7 cellular contexts compared by ENCODE assay signal in genomic region chr2:226790436-226790835, GRCh38. TPM values are rescaled to one million over a fixed set of nuclear protein-coding genes. Genes with fewer than 3 reads are reported as not detected.
A peak's percentile ranks its signal among the peaks of the same experiment; 100 is the strongest.
DNase-seq lines count a peak whose midpoint lies in the region; ATAC-seq, FAIRE-seq and TF ChIP-seq lines count a peak whose summit lies in the region.

No MANE protein-coding gene starts in this region.

- no peaks in the 10 kb centered on the region for H3K27me3 Mint-ChIP-seq in activated T-helper 17 cell treated with anti-CD3 and anti-CD28 coated beads, Interleukin-2, amount 50 U/mL, for 72 hours
- no peaks in the 10 kb centered on the region for H3K27me3 Mint-ChIP-seq in stimulated activated naive B cell treated with anti-CD40 and anti-IgM and Interleukin-4, amounts not matched to agents 10 μg/mL and 1 μg/mL and 100 μg/mL, for 72 hours

- H3K23ac ChIP-seq in IMR-90 (ENCODE audit: low read depth, low read length), result peak overlapping the region; percentile 88

- peaks cover 10% of the 10 kb centered on the region; the same call in 1 of the 2 replicates for H3K9me1 ChIP-seq in IMR-90 (ENCODE audit: insufficient read depth, low read length)

- peak overlapping the region; percentile 94 for H3K4me3 Mint-ChIP-seq in activated T-helper 17 cell treated with anti-CD3 and anti-CD28 coated beads, Interleukin-2, amount 50 U/mL, for 72 hours
- peak overlapping the region; percentile 93 to 97 for H3K4me3 Mint-ChIP-seq in stimulated activated naive B cell treated with anti-CD40 and anti-IgM and Interleukin-4, amounts not matched to agents 10 μg/mL and 1 μg/mL and 100 μg/mL, for 72 hours

- no peak overlapping the region for H3K27ac Mint-ChIP-seq in activated T-helper 17 cell treated with anti-CD3 and anti-CD28 coated beads, Interleukin-2, amount 50 U/mL, for 72 hours
- H3K27ac Mint-ChIP-seq in stimulated activated naive B cell treated with anti-CD40 and anti-IgM and Interleukin-4, amounts not matched to agents 10 μg/mL and 1 μg/mL and 100 μg/mL, for 72 hours, result peak overlapping the region; percentile 100

- H2BK5ac ChIP-seq in IMR-90 (ENCODE audit: low read depth, low read length, poor library complexity, severe bottlenecking), result peak overlapping the region; percentile 79

- H2AFZ ChIP-seq in IMR-90 (replicated peaks; ENCODE audit: low read length, poor library complexity), result no peak overlapping the region

- H4K20me1 ChIP-seq in IMR-90 (ENCODE audit: insufficient read depth, low read length), result peaks cover 37% of the 10 kb centered on the region

- H3K27ac ChIP-seq in IMR-90 (ENCODE audit: insufficient read depth, low read length), result peak overlapping the region; percentile 90; the same call in 1 of the 2 replicates
- peak overlapping the region; percentile 94 to 96 for H3K27ac ChIP-seq in kidney (ENCODE audit: low read depth in 2 of 2, low read length in 2 of 2)

- no TSS peak for BruUV-seq in IMR-90 (replicated peaks; lab: Mats Ljungman, UMichigan)

- H3K18ac ChIP-seq in IMR-90 (ENCODE audit: low read depth, low read length), result no peak overlapping the region

- peak overlapping the region; percentile 73 for H3K14ac ChIP-seq in IMR-90 (replicated peaks; ENCODE audit: low read depth, low read length)

- H3K27me3 ChIP-seq in IMR-90 (ENCODE audit: control insufficient read depth, insufficient read depth, low read length), result no peaks in the 10 kb centered on the region

- H3K4me3 ChIP-seq in IMR-90 (ENCODE audit: insufficient read depth, low read depth, low read length), result peak overlapping the region; percentile 52; the same call in 1 of the 2 replicates
- H3K4me3 ChIP-seq in kidney (ENCODE audit: low read length in 2 of 2), result peak overlapping the region; percentile 54 to 79

- H3K56ac ChIP-seq in IMR-90 (ENCODE audit: extremely low read depth, insufficient read depth, low read length), result no peak overlapping the region

- peak overlapping the region; percentile 77; the same call in 1 of the 2 replicates for H2BK120ac ChIP-seq in IMR-90 (ENCODE audit: low read depth, low read length)

- H3K4me2 ChIP-seq in IMR-90 (ENCODE audit: low read depth, low read length), result peak overlapping the region; percentile 66

- intact Hi-C loops in IMR-90 (cut with micrococcal nuclease) (loop anchor here (5.0 to 10.0 kb wide), 6 partner anchors 33 to 486 kb away; no protein-coding TSS in a partner anchor), kidney (cut with DNase I) (loop anchor here (10.0 kb wide), 1 partner anchor 136 kb away; no protein-coding TSS in a partner anchor)

- dilution Hi-C loops in IMR-90 (cut with HindIII; ENCODE audit: low sequenced_read_pairs, unreplicated experiment), result no loop called here

- CTCF ChIA-PET in IMR-90 (lab: Yijun Ruan, JAX), result interaction anchor here (0.6 to 1.3 kb wide), 4 partner anchors 353 to 1117 kb away, joined by 3 to 5 read pairs (median 3); no protein-coding TSS in a partner anchor

- H4K5ac ChIP-seq in IMR-90 (ENCODE audit: low read depth, low read length), result no peak overlapping the region

- peaks cover 6% of the 10 kb centered on the region for H3K4me1 Mint-ChIP-seq in activated T-helper 17 cell treated with anti-CD3 and anti-CD28 coated beads, Interleukin-2, amount 50 U/mL, for 72 hours
- H3K4me1 Mint-ChIP-seq in stimulated activated naive B cell treated with anti-CD40 and anti-IgM and Interleukin-4, amounts not matched to agents 10 μg/mL and 1 μg/mL and 100 μg/mL, for 72 hours, result peaks cover 18 to 36% of the 10 kb centered on the region in 2 donors

- no peak for TF ChIP-seq CTCF in IMR-90 (conservative IDR thresholded peaks at IDR 0.05; ENCODE audit: low read depth, low read length)
- TF ChIP-seq CTCF in kidney (IDR thresholded peaks at IDR 0.05; ENCODE audit: borderline replicate concordance, extremely low read depth, insufficient read depth), result no peak

- H3K4me1 ChIP-seq in IMR-90 (ENCODE audit: control insufficient read depth, insufficient read depth, low read length) (peaks cover 8% of the 10 kb centered on the region), kidney (ENCODE audit: control insufficient read depth in 1 of 2, insufficient read depth in 1 of 2, low read depth in 1 of 2, low read length in 2 of 2) (peaks cover 13 to 17% of the 10 kb centered on the region in 2 donors)

- FAIRE-seq in kidney (lab: Jason Lieb, UNC), result no peak

- no peak overlapping the region for H2AK9ac ChIP-seq in IMR-90 (replicated peaks; ENCODE audit: low read depth, low read length, poor library complexity)

- DNase-seq in IMR-90 (peak; percentile 29), kidney (no peak), DMS79 treated with DMSO at 0.1 percent for 48 hours (lab: John Stamatoyannopoulos, UW) (no peak), Ammon's horn (ENCODE audit: low spot score) (no peak), NCI-H1436 treated with DMSO at 0.1 percent for 48 hours (lab: John Stamatoyannopoulos, UW) (no peak)
- DNase-seq in stimulated activated naive B cell treated with anti-CD40 and anti-IgM and Interleukin-4, amounts not matched to agents 10 μg/mL and 1 μg/mL and 100 μg/mL, for 72 hours, result no peak

- peak overlapping the region; percentile 87; the same call in 1 of the 2 replicates for H3K4ac ChIP-seq in IMR-90 (ENCODE audit: low read depth, low read length)

- H2AK5ac ChIP-seq in IMR-90 (ENCODE audit: low read depth, low read length), result 0 out of 2 replicates have a peak overlapping the region, but pooled peaks have one; percentile 82

- peak overlapping the region; percentile 75 to 78; a peak in 3 of 4 replicates for H4K8ac ChIP-seq in IMR-90 (ENCODE audit: low read depth in 2 of 2, low read length in 2 of 2)

- ATAC-seq in IMR-90 (ENCODE audit: low read depth), result no peak
- no peak for ATAC-seq in activated T-helper 17 cell treated with anti-CD3 and anti-CD28 coated beads, Interleukin-2, amount 50 U/mL, for 72 hours (replicated peaks)
- ATAC-seq in stimulated activated naive B cell treated with anti-CD40 and anti-IgM and Interleukin-4, amounts not matched to agents 10 μg/mL and 1 μg/mL and 100 μg/mL, for 72 hours (replicated peaks), result no peak

- H3K36me3 Mint-ChIP-seq in activated T-helper 17 cell treated with anti-CD3 and anti-CD28 coated beads, Interleukin-2, amount 50 U/mL, for 72 hours (ENCODE audit: low read depth), result no peaks in the 10 kb centered on the region
- peaks cover 0 to 6% of the 10 kb centered on the region in 2 donors for H3K36me3 Mint-ChIP-seq in stimulated activated naive B cell treated with anti-CD40 and anti-IgM and Interleukin-4, amounts not matched to agents 10 μg/mL and 1 μg/mL and 100 μg/mL, for 72 hours

- H3K9me3 ChIP-seq in IMR-90 (ENCODE audit: control insufficient read depth, insufficient read depth, low read length), result no peaks in the 10 kb centered on the region
- no peaks in the 10 kb centered on the region for H3K9me3 ChIP-seq in kidney (ENCODE audit: control insufficient read depth in 1 of 2, low read length in 2 of 2)

- no peak for TF ChIP-seq POLR2A in IMR-90 (IDR thresholded peaks at IDR 0.05; ENCODE audit: low read depth, low read length)

- in situ Hi-C loops in IMR-90 (cut with MboI; ENCODE audit: low sequenced_read_pairs), result loop anchor here (5.0 to 25.0 kb wide), 3 partner anchors 136 to 1678 kb away; no protein-coding TSS in a partner anchor

- H2BK20ac ChIP-seq in IMR-90 (ENCODE audit: low read depth, low read length), result peak overlapping the region; percentile 30; the same call in 1 of the 2 replicates

- no peaks in the 10 kb centered on the region for H3K9me3 Mint-ChIP-seq in activated T-helper 17 cell treated with anti-CD3 and anti-CD28 coated beads, Interleukin-2, amount 50 U/mL, for 72 hours
- no peaks in the 10 kb centered on the region for H3K9me3 Mint-ChIP-seq in stimulated activated naive B cell treated with anti-CD40 and anti-IgM and Interleukin-4, amounts not matched to agents 10 μg/mL and 1 μg/mL and 100 μg/mL, for 72 hours

- H3K9ac ChIP-seq in IMR-90 (ENCODE audit: low read depth, low read length) (peak overlapping the region; percentile 73; the same call in 1 of the 2 replicates), kidney (ENCODE audit: low read length in 2 of 2) (peak overlapping the region in 1 of 2 donors; percentile 91)

- H2BK15ac ChIP-seq in IMR-90 (ENCODE audit: low read depth, low read length), result no peak overlapping the region

- POLR2A ChIA-PET in IMR-90 (lab: Charles Lee; ENCODE audit: unreplicated experiment), result interaction anchor here (0.6 kb wide), 2 partner anchors 305 to 599 kb away, joined by 3 read pairs; no protein-coding TSS in a partner anchor

- WGBS in IMR-90 (ENCODE audit: extremely low coverage in 2 of 2, insufficient read length in 1 of 2), 2 experiments, result no CpG with 5 or more reads among the region's 2 CpGs

- H3K79me1 ChIP-seq in IMR-90 (ENCODE audit: low read depth in 1 of 2, low read length in 2 of 2), result peaks cover 0 to 15% of the 10 kb centered on the region in 2 experiments; a peak in 2 of 4 replicates

- peak overlapping the region; percentile 67; the same call in 1 of the 2 replicates for H4K91ac ChIP-seq in IMR-90 (ENCODE audit: insufficient read depth, low read depth, low read length)

- TF ChIP-seq RAD21 in IMR-90 (IDR thresholded peaks at IDR 0.05; ENCODE audit: low read length), result no peak

- peaks cover 36% of the 10 kb centered on the region for H3K36me3 ChIP-seq in IMR-90 (ENCODE audit: control insufficient read depth, insufficient read depth, low read length)
- no peaks in the 10 kb centered on the region for H3K36me3 ChIP-seq in kidney (ENCODE audit: control insufficient read depth in 1 of 2, insufficient read depth in 2 of 2, low read length in 2 of 2)

TF ChIP-seq in IMR-90, 13 proteins besides CTCF, POLR2A, EP300 and RAD21:
- TF ChIP-seq CEBPB (IDR thresholded peaks at IDR 0.05; ENCODE audit: low read depth, low read length), result 0 out of 2 replicates have a peak, but pooled peaks have one; percentile 36
- TF ChIP-seq MAZ (IDR thresholded peaks at IDR 0.05; ENCODE audit: borderline replicate concordance, low read depth, low read length), result no peak

RNA-seq across cellular contexts. Expression of gene IRS1, which starts 9.2 kb away (rescaled TPM):
- total RNA-seq in IMR-90 (2012; rRNA removed), result 21.1 and 29.4 TPM in 2 replicates
- polyA plus RNA-seq in IMR-90 (2012; rRNA removed), result 37.1 and 44.5 TPM in 2 replicates
- polyA plus RNA-seq in IMR-90 (2012; cell fraction: cytosol; rRNA removed), result 15.4 and 40.6 TPM in 2 replicates
- 20.3 and 39.6 TPM in 2 replicates for polyA plus RNA-seq in IMR-90 (2012; cell fraction: nucleus; rRNA removed; ENCODE audit: low replicate concordance)
- total RNA-seq in activated T-helper 17 cell treated with anti-CD3 and anti-CD28 coated beads, Interleukin-2, amount 50 U/mL, for 72 hours, result 1 to 10 TPM in 1 of 2 donors, under 1 TPM in 1; 0.77 to 2.1 TPM
- total RNA-seq in kidney, result 13.4 TPM
- 4.5 TPM for polyA plus RNA-seq in kidney (ENCODE audit: insufficient read depth, low read depth, low replicate concordance)

RNA-seq across cellular contexts. Expression of gene RHBDD1, which starts 45.4 kb away (rescaled TPM):
- total RNA-seq in IMR-90 (2012; rRNA removed) (11.9 and 14.0 TPM in 2 replicates), kidney (49.9 TPM)
- polyA plus RNA-seq in IMR-90 (2012; rRNA removed) (9.3 and 9.7 TPM in 2 replicates), kidney (ENCODE audit: insufficient read depth, low read depth, low replicate concordance) (8.3 TPM)
- 4.0 and 4.1 TPM in 2 replicates for polyA plus RNA-seq in IMR-90 (2012; cell fraction: cytosol; rRNA removed)
- 3.8 and 8.8 TPM in 2 replicates for polyA plus RNA-seq in IMR-90 (2012; cell fraction: nucleus; rRNA removed; ENCODE audit: low replicate concordance)
- 10 to 100 TPM; 35.5 to 57.1 TPM for total RNA-seq in activated T-helper 17 cell treated with anti-CD3 and anti-CD28 coated beads, Interleukin-2, amount 50 U/mL, for 72 hours
